20 cellular contexts compared by ENCODE assay signal in the genomic region with DNA sequence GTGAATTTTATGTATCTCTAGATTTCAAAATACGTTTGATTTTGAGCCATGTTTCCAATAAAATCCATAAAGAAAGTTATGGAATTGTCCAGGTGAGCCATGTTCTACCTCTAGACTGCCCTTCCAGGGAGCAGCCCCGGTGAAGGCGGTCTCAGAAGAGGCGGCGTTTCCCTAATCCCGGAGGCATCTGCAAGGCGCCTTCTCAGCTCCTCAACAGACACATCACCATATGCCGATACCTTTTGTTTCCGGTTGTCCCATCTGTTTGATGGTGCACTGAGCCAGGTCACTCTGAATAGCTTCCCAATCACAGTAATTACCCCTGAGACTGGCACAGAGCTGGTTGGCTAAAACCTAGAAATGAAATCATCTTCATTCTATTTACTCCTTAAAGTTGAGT.
DNase-seq lines count a peak whose midpoint lies in the region; ATAC-seq, FAIRE-seq and TF ChIP-seq lines count a peak whose summit lies in the region.
"Had no signal": no experiment of that assay in that cellular context is flagged by ENCODE, and none has a peak within 500 bp of the region (broad histone marks: within the 10 kb centered on the region; RNA-seq: fewer than 3 reads in every experiment).

No MANE protein-coding gene starts in this region.

- no peak overlapping the region for H3K4me3 Mint-ChIP-seq in Calu3 (ENCODE audit: low read depth, unreplicated experiment)
- H3K4me3 Mint-ChIP-seq: CD14-positive monocyte had no signal

- H3K18ac ChIP-seq in mesendoderm (ENCODE audit: low read length) = no peak overlapping the region

- no peaks in the 10 kb centered on the region for H3K4me1 ChIP-seq in mesendoderm (ENCODE audit: control insufficient read depth, low read depth, low read length)
- H3K4me1 ChIP-seq: A549 had no signal

- no peaks in the 10 kb centered on the region for H3K79me1 ChIP-seq in mesendoderm (ENCODE audit: low read length)

- no peak overlapping the region for H2AK5ac ChIP-seq in mesendoderm (ENCODE audit: low read length)

- no peak overlapping the region for H3K4me3 ChIP-seq in mesendoderm (ENCODE audit: low read length)
- H3K4me3 ChIP-seq: A549 had no signal

- TF ChIP-seq CTCF in D721Med (IDR thresholded peaks at IDR 0.05; ENCODE audit: insufficient read depth, missing control alignments) = no peak
- TF ChIP-seq CTCF in Calu3 (IDR thresholded peaks at IDR 0.05; ENCODE audit: unreplicated experiment) = no peak
- no peak for TF ChIP-seq CTCF in GM10266 (IDR thresholded peaks at IDR 0.05; ENCODE audit: control insufficient read depth, insufficient read depth, low read depth, missing control alignments)

- no TSS peak for BruUV-seq in Calu3 (replicated peaks; lab: Mats Ljungman, UMichigan)

- H3K36me3 Mint-ChIP-seq in Calu3 (ENCODE audit: insufficient read depth, unreplicated experiment) = no peaks in the 10 kb centered on the region
- H3K36me3 Mint-ChIP-seq: CD14-positive monocyte had no signal

- intact Hi-C loops in Calu3 (cut with micrococcal nuclease; ENCODE audit: unreplicated experiment) = no loop called here

- no peak overlapping the region for H3K9ac ChIP-seq in mesendoderm (ENCODE audit: low read length)

- FAIRE-seq in D721Med (lab: Jason Lieb, UNC) = peak; percentile 97
- FAIRE-seq: A549, H1 had no signal

- H4K8ac ChIP-seq in mesendoderm (ENCODE audit: low read depth, low read length) = no peak overlapping the region

- DNase-seq in D721Med (ENCODE audit: insufficient read length, low spot score) = peak; percentile 89
- DNase-seq in NCI-H1694 treated with DMSO at 0.1 percent for 48 hours (lab: John Stamatoyannopoulos, UW) = peak; percentile 76
- peak; percentile 94 for DNase-seq in NCI-H82 treated with DMSO at 0.1 percent for 48 hours (lab: John Stamatoyannopoulos, UW; ENCODE audit: unreplicated experiment)
- peak; percentile 52 for DNase-seq in mesendoderm
- no peak for DNase-seq in Calu3
- no peak for DNase-seq in GM10266 (ENCODE audit: extremely low spot score)
- DNase-seq: COR-L47; DMS79 treated with DMSO at 0.1 percent for 48 hours; GDM1; Karpas-422; MM.1S; NCI-H1436 treated with DMSO at 0.1 percent for 48 hours; NCI-H2107; NCI-H510A treated with DMSO at 0.1 percent for 48 hours; NK-92 treated with Interleukin-12 subunit alpha and Interleukin-12 subunit beta, amount 100 ng/mL, for 24 hours; PC-3 had no signal

- H3K27me3 ChIP-seq in mesendoderm (ENCODE audit: insufficient read depth, low read length, poor library complexity) = no peaks in the 10 kb centered on the region

- no peak overlapping the region for H3K56ac ChIP-seq in mesendoderm (ENCODE audit: low read length)

- no peaks in the 10 kb centered on the region for H3K79me2 ChIP-seq in mesendoderm (ENCODE audit: control insufficient read depth, insufficient read depth, low read length)

- no peak overlapping the region for H3K23ac ChIP-seq in mesendoderm (ENCODE audit: low read length)

- H2BK5ac ChIP-seq in mesendoderm (ENCODE audit: low read length) = no peak overlapping the region

- H3K36me3 ChIP-seq in mesendoderm (ENCODE audit: control insufficient read depth, insufficient read depth, low read length) = no peaks in the 10 kb centered on the region

- no peak overlapping the region for H3K4ac ChIP-seq in mesendoderm (ENCODE audit: low read depth, low read length)

- WGBS in mesendoderm (ENCODE audit: extremely low coverage, insufficient coverage, low lambda C conversion rate) = no CpG with 5 or more reads among the region's 9 CpGs

- H3K9me3 Mint-ChIP-seq in Calu3 (ENCODE audit: low read depth, unreplicated experiment) = no peaks in the 10 kb centered on the region

- H3K4me2 ChIP-seq in mesendoderm (ENCODE audit: low read length) = no peak overlapping the region
- H3K4me2 ChIP-seq: A549 had no signal

- no peak for ATAC-seq in HG03175 (IDR thresholded peaks at IDR 0.05; ENCODE audit: unreplicated experiment)
- ATAC-seq: A549, PC-3 had no signal

- H4K5ac ChIP-seq in mesendoderm (ENCODE audit: low read length) = no peak overlapping the region

- no peaks in the 10 kb centered on the region for H3K27me3 Mint-ChIP-seq in Calu3 (ENCODE audit: unreplicated experiment)

- no peak overlapping the region for H3K27ac Mint-ChIP-seq in Calu3 (ENCODE audit: unreplicated experiment)
- H3K27ac Mint-ChIP-seq: CD14-positive monocyte had no signal

- no peak overlapping the region for H2BK120ac ChIP-seq in mesendoderm (ENCODE audit: low read depth, low read length)

- H2BK15ac ChIP-seq in mesendoderm (replicated peaks; ENCODE audit: low read depth) = no peak overlapping the region

- no peak overlapping the region for H3K27ac ChIP-seq in mesendoderm (ENCODE audit: low read depth, low read length)
- H3K27ac ChIP-seq: A549 had no signal

- no peaks in the 10 kb centered on the region for H3K4me1 Mint-ChIP-seq in Calu3 (ENCODE audit: low read depth, unreplicated experiment)

- CTCF ChIA-PET in Calu3 (lab: Charles Lee) = no interaction called here

Comparison
In these comparisons a context has a peak if more than half of its experiments do, and no peak if none do; other contexts are left out.
1. DNase-seq: peak in D721Med (single experiment), NCI-H1694 treated with DMSO at 0.1 percent for 48 hours (single experiment), NCI-H82 treated with DMSO at 0.1 percent for 48 hours (single experiment) and mesendoderm (single experiment); none in Calu3 (single experiment) and GM10266 (single experiment).